ENCODE assay signal across 1 cellular context in genomic region chr12:12926571-12927071, GRCh38.
TF ChIP-seq lines count a peak whose summit lies in the region.

No MANE protein-coding gene starts in this region.

TF ChIP-seq in K562, 482 proteins besides CTCF, POLR2A, EP300 and RAD21:
- TF ChIP-seq ZBTB33 (CRISPR knock-in tag; IDR thresholded peaks at IDR 0.05) (0 out of 2 replicates have a peak, but pooled peaks have one; percentile 30), LCOR (CRISPR knock-in tag; IDR thresholded peaks at IDR 0.05) (no peak), THAP7 (CRISPR knock-in tag; IDR thresholded peaks at IDR 0.05) (no peak), ZSCAN32 (CRISPR knock-in tag; IDR thresholded peaks at IDR 0.05) (no peak), ZNF224 (CRISPR knock-in tag; IDR thresholded peaks at IDR 0.05) (no peak), SRSF3 (IDR thresholded peaks at IDR 0.05; ENCODE audit: insufficient read depth, low read length) (no peak), ARID3A (IDR thresholded peaks at IDR 0.05; ENCODE audit: borderline replicate concordance, low read depth, low read length) (no peak), MYBL2 (IDR thresholded peaks at IDR 0.05; ENCODE audit: low read depth) (no peak), MYBL2 (CRISPR knock-in tag; IDR thresholded peaks at IDR 0.05; ENCODE audit: borderline replicate concordance) (no peak)
